In the genomic region with DNA sequence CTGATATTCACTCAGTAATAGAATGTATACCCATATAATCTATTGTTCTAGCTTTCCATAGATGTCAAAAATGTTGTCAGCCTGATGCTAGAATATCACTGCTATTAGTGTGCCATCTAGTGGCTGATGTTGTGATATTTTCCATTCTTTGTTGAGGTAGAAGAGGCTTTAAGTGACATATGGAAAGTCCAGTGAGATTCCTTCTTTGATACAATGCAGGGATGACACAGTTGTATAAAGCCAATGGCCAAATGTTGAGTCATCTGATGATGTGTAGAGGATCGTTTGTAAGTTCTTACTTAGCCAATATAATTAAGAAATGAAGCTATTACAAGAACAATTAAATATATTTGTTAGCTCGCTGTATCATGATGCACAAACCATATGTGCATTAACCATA, we compare ENCODE assay signal across 8 cellular contexts. TPM values are rescaled to one million over a fixed set of nuclear protein-coding genes. Genes with fewer than 3 reads are reported as not detected.
A peak's percentile ranks its signal among the peaks of the same experiment; 100 is the strongest.
DNase-seq lines count a peak whose midpoint lies in the region; ATAC-seq, FAIRE-seq and TF ChIP-seq lines count a peak whose summit lies in the region.

No MANE protein-coding gene starts in this region.

- no peak for TF ChIP-seq EP300 in K562 (IDR thresholded peaks at IDR 0.05; ENCODE audit: low read length)

- no peak overlapping the region for H3K27ac ChIP-seq in K562 (ENCODE audit: extremely low read depth, low read depth, low read length)

- H3K4me3 ChIP-seq in K562 = no peak overlapping the region

- no peaks in the 10 kb centered on the region for H3K9me1 ChIP-seq in K562 (ENCODE audit: control insufficient read depth, insufficient read depth, low read length)

- no peak overlapping the region for H3K9ac ChIP-seq in K562 (ENCODE audit: insufficient read depth in 1 of 2, low read depth in 2 of 2, low read length in 2 of 2)

- POLR2A ChIA-PET in HEK293T (lab: Yijun Ruan, JAX) (no interaction called here), K562 (lab: Yijun Ruan, JAX) (interaction anchor here (0.7 kb wide), 1 partner anchor 648 kb away, joined by 3 read pairs; no protein-coding TSS in a partner anchor)

- intact Hi-C loops in K562 (cut with micrococcal nuclease) = loop anchor here (5.0 to 10.0 kb wide), 3 partner anchors 679 to 949 kb away; no protein-coding TSS in a partner anchor

- DNase-seq in DMS114 treated with DMSO at 0.1 percent for 48 hours (lab: John Stamatoyannopoulos, UW; ENCODE audit: unreplicated experiment) = peak; percentile 90
- DNase-seq in HEK293T (ENCODE audit: extremely low spot score) = peak; percentile 30
- peak; percentile 62 for DNase-seq in NCI-H748 (lab: John Stamatoyannopoulos, UW; ENCODE audit: unreplicated experiment)
- DNase-seq in K562 (ENCODE audit: extremely low read depth in 1 of 4, low spot score in 3 of 4) = peak; percentile 30 to 59 (median 34)
- peak; percentile 89 for DNase-seq in superior temporal gyrus (ENCODE audit: extremely low spot score)
- no peak for DNase-seq in stimulated activated naive CD4-positive, alpha-beta T cell treated with Interleukin-2 at 50 U/mL for 16 hours (lab: John Stamatoyannopoulos, UW)

- TF ChIP-seq RAD21 in K562 (CRISPR knock-in tag; conservative IDR thresholded peaks at IDR 0.05 in 1 of 2, IDR thresholded peaks at IDR 0.05 in 1 of 2) = peak; percentile 75 to 89

- 21% methylated on average over 2 of the region's 2 CpGs for WGBS in K562 (ENCODE audit: insufficient coverage, low coverage, missing lambda C conversion rate)

- H3K79me2 ChIP-seq in K562 (ENCODE audit: control insufficient read depth, insufficient read depth, low read length) = no peaks in the 10 kb centered on the region

- BruUV-seq in K562 (replicated peaks; lab: Mats Ljungman, UMichigan) = no TSS peak

- peak; percentile 81 for ATAC-seq in K562
- no peak for ATAC-seq in GM19397 (IDR thresholded peaks at IDR 0.05; ENCODE audit: unreplicated experiment)

- H4K20me1 ChIP-seq in K562 (replicated peaks; ENCODE audit: control insufficient read depth, insufficient read depth, low read length) = no peaks in the 10 kb centered on the region

- CTCF ChIA-PET in HEK293T (lab: Yijun Ruan, JAX) (interaction anchor here (0.6 to 1.5 kb wide), 4 partner anchors 10 to 1891 kb away, joined by 3 to 8 read pairs (median 3); no protein-coding TSS in a partner anchor), K562 (lab: Yijun Ruan, JAX; ENCODE audit: low intra/inter-chr PET ratio) (interaction anchor here (0.6 to 1.0 kb wide), 4 partner anchors 13 to 1474 kb away, joined by 3 to 4 read pairs (median 3); no protein-coding TSS in a partner anchor)

- FAIRE-seq in K562 (lab: Jason Lieb, UNC) = peak; percentile 87
- FAIRE-seq in islet of Langerhans (lab: Jason Lieb, UNC) = peak; percentile 90

- H3K36me3 ChIP-seq in K562 (ENCODE audit: control insufficient read depth, insufficient read depth, low read length) = no peaks in the 10 kb centered on the region

- peak; percentile 41 to 74 (median 64); a peak in 5 of 6 replicates for TF ChIP-seq CTCF in K562 (IDR thresholded peaks at IDR 0.05 in 2 of 3, conservative IDR thresholded peaks at IDR 0.05 in 1 of 3; ENCODE audit: insufficient read depth in 2 of 3, low read depth in 1 of 3, low read length in 3 of 3)

- no peaks in the 10 kb centered on the region for H3K9me3 ChIP-seq in K562 (replicated peaks; ENCODE audit: control insufficient read depth, insufficient read depth, low read depth, low read length)

- no peak overlapping the region for H3K4me2 ChIP-seq in K562 (ENCODE audit: insufficient read depth, low read length)

- H2AFZ ChIP-seq in K562 (ENCODE audit: low read depth, low read length) = no peak overlapping the region

- no peak for TF ChIP-seq POLR2A in K562 (conservative IDR thresholded peaks at IDR 0.05)

- no peaks in the 10 kb centered on the region for H3K4me1 ChIP-seq in K562 (replicated peaks in 1 of 2; ENCODE audit: control insufficient read depth in 2 of 2, insufficient read depth in 2 of 2, low read length in 2 of 2)

- H3K27me3 ChIP-seq in K562 (ENCODE audit: control insufficient read depth in 2 of 2, insufficient read depth in 2 of 2, low read length in 2 of 2) = 0 out of 5 replicates have a peak, but pooled peaks cover 0 to 4% of the 10 kb centered on the region in 2 experiments

- in situ Hi-C loops in K562 (cut with MboI) = loop anchor here (25.0 kb wide), 2 partner anchors 684 to 884 kb away; no protein-coding TSS in a partner anchor

TF ChIP-seq in HEK293T, 16 proteins besides CTCF, POLR2A, EP300 and RAD21:
- no peak for TF ChIP-seq FOXM1 (IDR thresholded peaks at IDR 0.05; ENCODE audit: borderline replicate concordance)
- TF ChIP-seq, protein P1, sequence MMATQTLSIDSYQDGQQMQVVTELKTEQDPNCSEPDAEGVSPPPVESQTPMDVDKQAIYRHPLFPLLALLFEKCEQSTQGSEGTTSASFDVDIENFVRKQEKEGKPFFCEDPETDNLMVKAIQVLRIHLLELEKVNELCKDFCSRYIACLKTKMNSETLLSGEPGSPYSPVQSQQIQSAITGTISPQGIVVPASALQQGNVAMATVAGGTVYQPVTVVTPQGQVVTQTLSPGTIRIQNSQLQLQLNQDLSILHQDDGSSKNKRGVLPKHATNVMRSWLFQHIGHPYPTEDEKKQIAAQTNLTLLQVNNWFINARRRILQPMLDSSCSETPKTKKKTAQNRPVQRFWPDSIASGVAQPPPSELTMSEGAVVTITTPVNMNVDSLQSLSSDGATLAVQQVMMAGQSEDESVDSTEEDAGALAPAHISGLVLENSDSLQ (IDR thresholded peaks at IDR 0.05) = peak; percentile 77

TF ChIP-seq in K562, 482 proteins besides CTCF, POLR2A, EP300 and RAD21 (continues in another document):
- TF ChIP-seq, protein P2, sequence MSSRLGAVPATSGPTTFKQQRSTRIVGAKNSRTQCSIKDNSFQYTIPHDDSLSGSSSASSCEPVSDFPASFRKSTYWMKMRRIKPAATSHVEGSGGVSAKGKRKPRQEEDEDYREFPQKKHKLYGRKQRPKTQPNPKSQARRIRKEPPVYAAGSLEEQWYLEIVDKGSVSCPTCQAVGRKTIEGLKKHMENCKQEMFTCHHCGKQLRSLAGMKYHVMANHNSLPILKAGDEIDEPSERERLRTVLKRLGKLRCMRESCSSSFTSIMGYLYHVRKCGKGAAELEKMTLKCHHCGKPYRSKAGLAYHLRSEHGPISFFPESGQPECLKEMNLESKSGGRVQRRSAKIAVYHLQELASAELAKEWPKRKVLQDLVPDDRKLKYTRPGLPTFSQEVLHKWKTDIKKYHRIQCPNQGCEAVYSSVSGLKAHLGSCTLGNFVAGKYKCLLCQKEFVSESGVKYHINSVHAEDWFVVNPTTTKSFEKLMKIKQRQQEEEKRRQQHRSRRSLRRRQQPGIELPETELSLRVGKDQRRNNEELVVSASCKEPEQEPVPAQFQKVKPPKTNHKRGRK (tag; IDR thresholded peaks at IDR 0.05) = no peak
- TF ChIP-seq JUN (IDR thresholded peaks at IDR 0.05; ENCODE audit: borderline replicate concordance, low read depth, low read length) = no peak
- TF ChIP-seq JUN (CRISPR knock-in tag; IDR thresholded peaks at IDR 0.05; ENCODE audit: borderline replicate concordance) = no peak
- TF ChIP-seq EHMT2 (IDR thresholded peaks at IDR 0.05) = 0 out of 2 replicates have a peak, but pooled peaks have one; percentile 24
- no peak for TF ChIP-seq PML (IDR thresholded peaks at IDR 0.05; ENCODE audit: low read length)

RNA-seq across cellular contexts. Expression of a gene that starts 58.1 kb away (rescaled TPM):
- total RNA-seq in K562 (2011; cell fraction: chromatin; rRNA removed; ENCODE audit: low replicate concordance) = 2.8 and 3.6 TPM in 2 replicates
- 2.3 and 3.0 TPM in 2 replicates for total RNA-seq in K562 (2011; cell fraction: nucleolus; rRNA removed)
- 2.9 and 4.0 TPM in 2 replicates for total RNA-seq in K562 (2011; cell fraction: nucleoplasm; rRNA removed)
- total RNA-seq in K562 (2014; rRNA removed) (1.6 and 4.4 TPM in 2 replicates), K562 (2014; rRNA removed; fragmentation: Illumina TruSeq; extraction: Trizol) (2.5 and 2.7 TPM in 2 replicates), K562 (2015; rRNA removed; fragmentation: Illumina TruSeq; extraction: Trizol) (4.7 and 6.1 TPM in 2 replicates), K562 (2021) (7.2 and 7.4 TPM in 2 replicates)
- polyA plus RNA-seq in K562 (2011; rRNA removed) (0.35 and 1.2 TPM in 2 replicates), K562 (2014; fragmentation: Illumina TruSeq; extraction: Trizol) (9.3 and 9.6 TPM in 2 replicates), K562 (2014; fragmentation: Nextera tagmentation; extraction: Ambion mirVana) (1 to 10 TPM; 1.2 to 1.5 TPM), K562 (2014; rRNA removed) (6.6 and 8.6 TPM in 2 replicates)
- 0.13 and 3.5 TPM in 2 replicates for polyA plus RNA-seq in K562 (2011; cell fraction: cytosol; rRNA removed)
- polyA plus RNA-seq in K562 (2011; cell fraction: nucleus; rRNA removed) = 0.24 and 3.2 TPM in 2 replicates
- 21.8 and 40.0 TPM in 2 replicates for polyA plus RNA-seq in K562 (2012)
- polyA minus RNA-seq in K562 (2011; rRNA and poly(A)+ RNA removed) = 0.09 and 1.3 TPM in 2 replicates
- polyA minus RNA-seq in K562 (2011; cell fraction: cytosol; rRNA and poly(A)+ RNA removed) = 1.1 TPM in 1 of 2 replicates, not detected in the other
- 0.54 TPM in 1 of 2 replicates, not detected in the other for polyA minus RNA-seq in K562 (2011; cell fraction: nucleus; rRNA and poly(A)+ RNA removed)

RNA-seq across cellular contexts. Expression of a gene that starts 58.5 kb away (rescaled TPM):
- 4.4 and 5.8 TPM in 2 replicates for total RNA-seq in K562 (2011; cell fraction: chromatin; rRNA removed; ENCODE audit: low replicate concordance)
- total RNA-seq in K562 (2011; cell fraction: nucleolus; rRNA removed) = 3.9 and 5.0 TPM in 2 replicates
- 4.5 and 5.2 TPM in 2 replicates for total RNA-seq in K562 (2011; cell fraction: nucleoplasm; rRNA removed)
- 3.6 and 3.8 TPM in 2 replicates for total RNA-seq in K562 (2014; rRNA removed)
- total RNA-seq in K562 (2014; rRNA removed; fragmentation: Illumina TruSeq; extraction: Trizol) = 3.6 and 4.7 TPM in 2 replicates
- 7.9 and 8.1 TPM in 2 replicates for total RNA-seq in K562 (2015; rRNA removed; fragmentation: Illumina TruSeq; extraction: Trizol)
- 3.5 and 3.7 TPM in 2 replicates for total RNA-seq in K562 (2021)
- polyA plus RNA-seq in K562 (2011; rRNA removed) = 0.38 and 8.3 TPM in 2 replicates
- polyA plus RNA-seq in K562 (2011; cell fraction: cytosol; rRNA removed) = 0.18 and 2.8 TPM in 2 replicates
- 0.39 and 6.3 TPM in 2 replicates for polyA plus RNA-seq in K562 (2011; cell fraction: nucleus; rRNA removed)
- polyA plus RNA-seq in K562 (2012) = 11.9 and 24.7 TPM in 2 replicates
- polyA plus RNA-seq in K562 (2014; fragmentation: Illumina TruSeq; extraction: Trizol) = 4.5 and 4.6 TPM in 2 replicates
- polyA plus RNA-seq in K562 (2014; fragmentation: Nextera tagmentation; extraction: Ambion mirVana) = 1 to 10 TPM; 2.0 to 4.1 TPM
- polyA plus RNA-seq in K562 (2014; rRNA removed) = 2.5 and 3.8 TPM in 2 replicates
- polyA minus RNA-seq in K562 (2011; rRNA and poly(A)+ RNA removed) = 0.45 and 7.9 TPM in 2 replicates
- polyA minus RNA-seq in K562 (2011; cell fraction: cytosol; rRNA and poly(A)+ RNA removed) = 4.2 TPM in 1 of 2 replicates, not detected in the other
- polyA minus RNA-seq in K562 (2011; cell fraction: nucleus; rRNA and poly(A)+ RNA removed) = 0.22 and 2.6 TPM in 2 replicates
